8 cellular contexts compared by ENCODE assay signal in the genomic region with DNA sequence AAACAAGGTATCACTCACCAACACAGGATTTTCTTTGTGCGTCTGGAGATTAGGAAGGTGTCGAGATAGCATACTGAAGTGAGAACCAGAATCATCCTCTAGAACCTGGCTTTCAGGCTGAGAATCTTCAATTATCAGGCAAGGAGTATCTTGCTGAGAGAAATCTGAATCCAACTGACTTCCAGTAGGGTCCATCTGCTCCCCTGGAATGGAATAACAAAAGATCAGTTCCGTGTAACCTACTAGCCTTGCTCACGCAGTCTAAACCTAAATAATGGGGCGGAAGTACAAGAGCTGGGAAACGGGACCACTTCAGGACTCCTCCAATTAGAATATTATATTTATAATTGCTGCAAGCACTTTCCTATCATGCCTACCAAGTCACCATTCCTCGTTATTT. TPM values are rescaled to one million over a fixed set of nuclear protein-coding genes. Genes with fewer than 3 reads are reported as not detected.
DNase-seq lines count a peak whose midpoint lies in the region; ATAC-seq, FAIRE-seq and TF ChIP-seq lines count a peak whose summit lies in the region.

No MANE protein-coding gene starts in this region.

- H3K27me3 Mint-ChIP-seq in activated CD4-positive, alpha-beta T cell treated with anti-CD3 and anti-CD28 coated beads, Interleukin-2, amount 10 ng/mL, durations not matched to agents 7 days and 5 days: no peaks in the 10 kb centered on the region
- H3K27me3 Mint-ChIP-seq in activated naive CD8-positive, alpha-beta T cell: no peaks in the 10 kb centered on the region

- H3K4me1 ChIP-seq in kidney (ENCODE audit: control insufficient read depth in 1 of 2, insufficient read depth in 1 of 2, low read depth in 1 of 2, low read length in 2 of 2): peaks cover 3 to 10% of the 10 kb centered on the region in 2 donors
- peaks cover 14 to 33% of the 10 kb centered on the region in 2 donors for H3K4me1 ChIP-seq in thoracic aorta (ENCODE audit: control insufficient read depth in 1 of 2, low read depth in 2 of 2)

- peak overlapping the region; percentile 89 for H3K27ac Mint-ChIP-seq in activated CD4-positive, alpha-beta T cell treated with anti-CD3 and anti-CD28 coated beads, Interleukin-2, amount 10 ng/mL, durations not matched to agents 7 days and 5 days
- H3K27ac Mint-ChIP-seq in activated naive CD8-positive, alpha-beta T cell: peak overlapping the region; percentile 98

- H3K4me3 ChIP-seq in kidney (ENCODE audit: low read length in 2 of 2) (peak overlapping the region; percentile 92 to 95), thoracic aorta (peak overlapping the region; percentile 97)

- no peak for TF ChIP-seq CTCF in kidney (IDR thresholded peaks at IDR 0.05; ENCODE audit: borderline replicate concordance, extremely low read depth, insufficient read depth)
- TF ChIP-seq CTCF in thoracic aorta (IDR thresholded peaks at IDR 0.05): no peak

- H3K9me3 ChIP-seq in kidney (ENCODE audit: control insufficient read depth in 1 of 2, low read length in 2 of 2) (no peaks in the 10 kb centered on the region), thoracic aorta (no peaks in the 10 kb centered on the region)

- H3K27ac ChIP-seq in kidney (ENCODE audit: low read depth in 2 of 2, low read length in 2 of 2) (no peak overlapping the region), thoracic aorta (peak overlapping the region; percentile 65 to 73)

- DNase-seq in activated CD4-positive, alpha-beta T cell treated with anti-CD3 and anti-CD28 coated beads, Interleukin-2, amount 10 ng/mL, durations not matched to agents 7 days and 5 days: no peak
- no peak for DNase-seq in activated CD4-positive, alpha-beta T cell treated with anti-CD3 and anti-CD28 coated beads, Interleukin-2, amount 50 U/mL, for 1 hour
- DNase-seq in kidney (no peak), thoracic aorta (ENCODE audit: low spot score) (no peak), HCEC 1CT (no peak)

- no peaks in the 10 kb centered on the region for H3K27me3 ChIP-seq in thoracic aorta (replicated peaks; ENCODE audit: insufficient read depth)

- H3K4me1 Mint-ChIP-seq in activated CD4-positive, alpha-beta T cell treated with anti-CD3 and anti-CD28 coated beads, Interleukin-2, amount 10 ng/mL, durations not matched to agents 7 days and 5 days: peaks cover 32% of the 10 kb centered on the region
- peaks cover 35% of the 10 kb centered on the region for H3K4me1 Mint-ChIP-seq in activated naive CD8-positive, alpha-beta T cell (ENCODE audit: low read depth)

- no peaks in the 10 kb centered on the region for H3K9me3 Mint-ChIP-seq in activated CD4-positive, alpha-beta T cell treated with anti-CD3 and anti-CD28 coated beads, Interleukin-2, amount 10 ng/mL, durations not matched to agents 7 days and 5 days
- no peaks in the 10 kb centered on the region for H3K9me3 Mint-ChIP-seq in activated naive CD8-positive, alpha-beta T cell (ENCODE audit: low read depth)

- no peak for FAIRE-seq in kidney (lab: Jason Lieb, UNC)

- peaks cover 12% of the 10 kb centered on the region for H3K36me3 Mint-ChIP-seq in activated CD4-positive, alpha-beta T cell treated with anti-CD3 and anti-CD28 coated beads, Interleukin-2, amount 10 ng/mL, durations not matched to agents 7 days and 5 days (ENCODE audit: low read depth)
- peaks cover 11% of the 10 kb centered on the region for H3K36me3 Mint-ChIP-seq in activated naive CD8-positive, alpha-beta T cell

- intact Hi-C loops in kidney (cut with DNase I): no loop called here

- H3K9ac ChIP-seq in kidney (ENCODE audit: low read length in 2 of 2): peak overlapping the region; percentile 77 to 93

- ATAC-seq in thoracic aorta (ENCODE audit: insufficient number of reproducible peaks, low FRiP score, low read depth): no peak
- no peak for ATAC-seq in GM21360 (IDR thresholded peaks at IDR 0.05; ENCODE audit: unreplicated experiment)
- no peak for ATAC-seq in GM18909 (IDR thresholded peaks at IDR 0.05; ENCODE audit: poor library complexity, unreplicated experiment)

- H3K36me3 ChIP-seq in kidney (ENCODE audit: control insufficient read depth in 1 of 2, insufficient read depth in 2 of 2, low read length in 2 of 2) (peaks cover 2 to 11% of the 10 kb centered on the region in 2 donors), thoracic aorta (no peaks in the 10 kb centered on the region)

- POLR2A ChIA-PET in activated CD4-positive, alpha-beta T cell treated with anti-CD3 and anti-CD28 coated beads, Interleukin-2, amount 10 ng/mL, durations not matched to agents 7 days and 5 days (lab: Charles Lee): no interaction called here

- CTCF ChIA-PET in activated CD4-positive, alpha-beta T cell treated with anti-CD3 and anti-CD28 coated beads, Interleukin-2, amount 10 ng/mL, durations not matched to agents 7 days and 5 days (lab: Charles Lee): interaction anchor here (0.6 to 1.5 kb wide), 3 partner anchors 10 to 74 kb away, joined by 3 to 4 read pairs (median 3); no protein-coding TSS in a partner anchor

- peak overlapping the region; percentile 89 for H3K4me3 Mint-ChIP-seq in activated CD4-positive, alpha-beta T cell treated with anti-CD3 and anti-CD28 coated beads, Interleukin-2, amount 10 ng/mL, durations not matched to agents 7 days and 5 days
- peak overlapping the region; percentile 100 for H3K4me3 Mint-ChIP-seq in activated naive CD8-positive, alpha-beta T cell

RNA-seq across cellular contexts. Expression of a gene that starts 0.7 kb away (rescaled TPM):
- total RNA-seq in activated CD4-positive, alpha-beta T cell treated with anti-CD3 and anti-CD28 coated beads, Interleukin-2, amount 10 ng/mL, durations not matched to agents 7 days and 5 days: 10 to 100 TPM; 22.9 to 27.9 TPM
- total RNA-seq in kidney: 47.4 TPM
- 15.9 TPM for polyA plus RNA-seq in kidney (ENCODE audit: insufficient read depth, low read depth, low replicate concordance)
- 10 to 100 TPM; 23.2 to 31.5 TPM for total RNA-seq in thoracic aorta

RNA-seq across cellular contexts. Expression of a gene that starts 25.1 kb away (rescaled TPM):
- total RNA-seq in activated CD4-positive, alpha-beta T cell treated with anti-CD3 and anti-CD28 coated beads, Interleukin-2, amount 10 ng/mL, durations not matched to agents 7 days and 5 days: 1 to 10 TPM; 9.8 to 9.9 TPM
- total RNA-seq in kidney: 9.3 TPM
- polyA plus RNA-seq in kidney (ENCODE audit: insufficient read depth, low read depth, low replicate concordance): 2.7 TPM
- total RNA-seq in thoracic aorta: 10 to 100 TPM; 29.8 to 39.4 TPM

Comparison
In these comparisons a context has a peak if more than half of its experiments do, and no peak if none do; other contexts are left out.
1. H3K27ac ChIP-seq: peak in thoracic aorta (2 of 2); none in kidney (0 of 2).